ENCODE assay signal across 8 cellular contexts in genomic region chr9:87662808-87663528, GRCh38.
DNase-seq lines count a peak whose midpoint lies in the region; ATAC-seq and TF ChIP-seq lines count a peak whose summit lies in the region.

No MANE protein-coding gene starts in this region.

- WGBS in gastroesophageal sphincter (ENCODE audit: low coverage in 1 of 2), 2 donors, result 70 to 73% methylated on average over 8 to 11 of the region's 11 CpGs
- WGBS in ovary, 3 donors, result 60 to 66% (median 62%) methylated on average over 11 of the region's 11 CpGs

- H3K9me3 ChIP-seq in gastroesophageal sphincter, result peaks cover 0 to 8% (median 0%) of the 10 kb centered on the region in 3 donors
- H3K9me3 ChIP-seq in ovary, result no peaks in the 10 kb centered on the region

- H3K36me3 Mint-ChIP-seq in activated T-cell treated with anti-CD3 and anti-CD28 coated beads, Interleukin-2, amount 50 U/mL, for 4 hours (ENCODE audit: insufficient read depth), result no peaks in the 10 kb centered on the region

- no peaks in the 10 kb centered on the region for H3K4me1 Mint-ChIP-seq in activated T-cell treated with anti-CD3 and anti-CD28 coated beads, Interleukin-2, amount 50 U/mL, for 4 hours (ENCODE audit: low read depth)

- H3K36me3 ChIP-seq in gastroesophageal sphincter (peaks cover 0 to 77% of the 10 kb centered on the region in 2 donors), ovary (no peaks in the 10 kb centered on the region)

- TF ChIP-seq POLR2A in gastroesophageal sphincter (IDR thresholded peaks at IDR 0.05) (no peak), ovary (IDR thresholded peaks at IDR 0.05) (peak; percentile 12)

- peak; percentile 91 for DNase-seq in AG20443 (ENCODE audit: low spot score)
- peak; percentile 41 for DNase-seq in NCI-H69 (lab: John Stamatoyannopoulos, UW)
- peak; percentile 17 for DNase-seq in activated T-cell treated with anti-CD3 and anti-CD28 coated beads, Interleukin-2, amount 50 U/mL, for 4 hours
- peak; percentile 65 to 84 (median 80) for DNase-seq in ovary
- no peak for DNase-seq in NCI-H2171 (lab: John Stamatoyannopoulos, UW)

- TF ChIP-seq EP300 in gastroesophageal sphincter (IDR thresholded peaks at IDR 0.05), result no peak
- TF ChIP-seq EP300 in ovary (IDR thresholded peaks at IDR 0.05), result no peak

- TF ChIP-seq CTCF in gastroesophageal sphincter (IDR thresholded peaks at IDR 0.05), result peak; percentile 44 to 81 (median 72)
- peak in 2 of 3 donors; percentile 53 to 66 for TF ChIP-seq CTCF in ovary (IDR thresholded peaks at IDR 0.05)

- H3K27me3 ChIP-seq in gastroesophageal sphincter, result no peaks in the 10 kb centered on the region
- H3K27me3 ChIP-seq in ovary, result no peaks in the 10 kb centered on the region

- ATAC-seq in GM19438 (IDR thresholded peaks at IDR 0.05; ENCODE audit: low read depth, unreplicated experiment) (peak; percentile 68), gastroesophageal sphincter (peak; percentile 47), HG02852 (IDR thresholded peaks at IDR 0.05; ENCODE audit: unreplicated experiment) (no peak)
- ATAC-seq in activated T-cell treated with anti-CD3 and anti-CD28 coated beads, Interleukin-2, amount 50 U/mL, for 4 hours, result no peak

- no peak overlapping the region for H3K4me3 Mint-ChIP-seq in activated T-cell treated with anti-CD3 and anti-CD28 coated beads, Interleukin-2, amount 50 U/mL, for 4 hours

- H3K9me3 Mint-ChIP-seq in activated T-cell treated with anti-CD3 and anti-CD28 coated beads, Interleukin-2, amount 50 U/mL, for 4 hours, result peaks cover 4% of the 10 kb centered on the region

- H3K4me1 ChIP-seq in gastroesophageal sphincter, result peaks cover 0 to 13% (median 0%) of the 10 kb centered on the region in 3 donors
- peaks cover 3% of the 10 kb centered on the region for H3K4me1 ChIP-seq in ovary (ENCODE audit: insufficient read depth)

- H3K27ac ChIP-seq in gastroesophageal sphincter (no peak overlapping the region), ovary (no peak overlapping the region)

- intact Hi-C loops in ovary (cut with DNase I), result loop anchor here in 2 of 4 donors (5.0 to 10.0 kb wide), 2 partner anchors 326 to 1248 kb away; no protein-coding TSS in a partner anchor

- peaks cover 4% of the 10 kb centered on the region for H3K27me3 Mint-ChIP-seq in activated T-cell treated with anti-CD3 and anti-CD28 coated beads, Interleukin-2, amount 50 U/mL, for 4 hours (ENCODE audit: low read depth)

- no peak overlapping the region for H3K4me3 ChIP-seq in gastroesophageal sphincter
- H3K4me3 ChIP-seq in ovary, result no peak overlapping the region

Comparison
In these comparisons a context has a peak if more than half of its experiments do, and no peak if none do; other contexts are left out.
1. ATAC-seq: peak in GM19438 (single experiment) and gastroesophageal sphincter (single experiment); none in activated T-cell treated with anti-CD3 and anti-CD28 coated beads, Interleukin-2, amount 50 U/mL, for 4 hours (0 of 2) and HG02852 (single experiment).